Comparison of ENCODE assay signal across 8 cellular contexts in the genomic region with DNA sequence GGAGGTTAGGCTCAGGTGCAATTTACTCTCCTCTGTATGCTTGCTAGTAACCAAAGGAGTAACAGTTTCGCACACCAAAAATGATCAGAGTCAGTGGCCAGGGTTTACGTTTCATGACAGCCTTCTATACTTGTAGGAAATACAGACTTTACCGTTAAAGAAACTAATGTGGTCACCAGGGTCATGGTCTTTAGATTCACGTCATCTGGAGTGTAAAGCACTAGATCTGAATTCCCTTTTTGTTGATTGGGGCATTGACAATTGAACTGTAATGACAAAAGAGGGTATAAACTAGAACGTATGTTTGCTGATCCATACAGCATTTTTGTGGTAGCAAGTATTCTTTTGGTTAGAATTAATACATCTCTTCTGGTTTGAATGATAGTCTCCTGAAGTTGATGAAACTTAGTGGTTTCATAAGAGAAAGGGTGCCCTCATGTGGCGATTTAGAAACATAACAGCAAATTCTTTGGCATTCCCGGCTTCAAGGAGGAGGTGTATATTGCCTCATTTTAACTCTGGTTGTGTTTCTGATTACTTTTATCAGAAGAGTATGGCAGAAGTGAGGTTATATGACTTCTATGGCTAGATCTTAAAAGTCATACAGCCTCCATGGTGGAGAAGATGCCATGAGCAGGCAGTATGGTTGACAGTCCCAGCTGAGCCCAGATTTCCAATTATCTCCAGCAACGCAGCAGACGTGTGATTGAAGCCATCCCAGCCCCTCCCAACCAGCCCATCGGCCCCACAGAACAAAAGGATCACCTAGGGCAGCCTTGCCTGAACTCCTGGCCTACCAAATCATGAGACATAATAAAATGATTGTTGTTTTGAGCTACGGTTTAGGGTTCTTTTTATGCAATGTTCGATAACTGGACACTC. TPM values are rescaled to one million over a fixed set of nuclear protein-coding genes. Genes with fewer than 3 reads are reported as not detected.
DNase-seq lines count a peak whose midpoint lies in the region; ATAC-seq, FAIRE-seq and TF ChIP-seq lines count a peak whose summit lies in the region.

No MANE protein-coding gene starts in this region.

- in situ Hi-C loops in T47D (cut with HindIII; ENCODE audit: low pct_unique_long_range_greater_than_20kb, low sequenced_read_pairs), result no loop called here

- FAIRE-seq in GM12891 (lab: Jason Lieb, UNC), result peak; percentile 93

- DNase-seq in AG09309 (ENCODE audit: low read depth) (peak; percentile 80), GM12891 (ENCODE audit: insufficient read length, low spot score) (no peak), MV-4-11 (lab: John Stamatoyannopoulos, UW) (peak; percentile 72), SHP77 treated with DMSO at 0.1 percent for 48 hours (lab: John Stamatoyannopoulos, UW) (peak; percentile 62), T47D (ENCODE audit: low read depth in 1 of 2, low spot score in 1 of 2) (peak; percentile 30 to 90), iPS-NIHi7 (ENCODE audit: extremely low spot score) (peak; percentile 73)
- peak; percentile 33 for DNase-seq in stimulated activated CD8-positive, alpha-beta memory T cell treated with anti-CD3 and anti-CD28 coated beads, Interleukin-12 subunit alpha, Interleukin-12 subunit beta, amount 100 ng/mL, for 1 hour (ENCODE audit: low read depth)

- TF ChIP-seq CTCF in AG09309 (IDR thresholded peaks at IDR 0.05; ENCODE audit: control insufficient read depth, insufficient read depth, low read depth, low read length, missing control alignments), result peak; percentile 60

- ATAC-seq in HG02642 (IDR thresholded peaks at IDR 0.05; ENCODE audit: poor library complexity, unreplicated experiment), result peak; percentile 85

- TF ChIP-seq POLR2A in GM12891 (IDR thresholded peaks at IDR 0.05; ENCODE audit: low read depth, low read length), result no peak

- no peak overlapping the region for H3K4me3 ChIP-seq in AG09309 (ENCODE audit: control insufficient read depth, low read depth, low read length)

TF ChIP-seq in GM12891, 5 proteins besides CTCF, POLR2A, EP300 and RAD21:
- TF ChIP-seq TAF1 (IDR thresholded peaks at IDR 0.05; ENCODE audit: low read depth, low read length) (no peak), POLR2AphosphoS5 (IDR thresholded peaks at IDR 0.05; ENCODE audit: low read depth, low read length) (no peak), PAX5 (IDR thresholded peaks at IDR 0.05; ENCODE audit: insufficient read depth, low read length, severe bottlenecking) (no peak), SPI1 (IDR thresholded peaks at IDR 0.05; ENCODE audit: low read depth, low read length) (no peak), POU2F2 (IDR thresholded peaks at IDR 0.05; ENCODE audit: low read depth, low read length) (no peak)

RNA-seq across cellular contexts. Expression of a gene that starts 35.1 kb away (rescaled TPM):
- polyA plus RNA-seq in GM12891 (2012; ENCODE audit: low read depth, missing spikeins), result 14.5 TPM

RNA-seq across cellular contexts. Expression of a gene that starts 42.8 kb away (rescaled TPM):
- 62.2 TPM for polyA plus RNA-seq in GM12891 (2012; ENCODE audit: low read depth, missing spikeins)
